Comparison of ENCODE assay signal across 10 cellular contexts in the genomic region with DNA sequence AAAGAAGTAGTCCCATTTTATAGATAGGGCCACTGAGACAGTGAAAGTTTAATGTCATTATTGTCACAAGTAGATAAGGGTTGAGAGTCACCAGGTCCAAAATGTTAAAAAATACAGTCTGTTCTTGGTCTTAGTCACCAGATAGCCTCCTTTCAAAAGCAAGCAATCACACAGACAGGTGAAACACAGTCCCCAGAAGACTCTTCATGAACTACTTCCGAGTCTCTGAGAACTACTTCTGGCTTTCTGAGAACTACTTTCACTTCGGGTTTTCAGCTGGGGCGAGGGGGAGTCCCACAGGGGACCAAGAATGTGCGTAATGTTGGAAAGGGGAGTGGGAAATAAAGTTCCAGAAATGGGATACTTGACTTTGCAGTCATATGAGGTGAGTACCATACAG.
A peak's percentile ranks its signal among the peaks of the same experiment; 100 is the strongest.
DNase-seq lines count a peak whose midpoint lies in the region; ATAC-seq and TF ChIP-seq lines count a peak whose summit lies in the region.
"Had no signal": no experiment of that assay in that cellular context is flagged by ENCODE, and none has a peak within 500 bp of the region (broad histone marks: within the 10 kb centered on the region; RNA-seq: fewer than 3 reads in every experiment).

No MANE protein-coding gene starts in this region.

- H3K4me1 Mint-ChIP-seq in central memory CD8-positive, alpha-beta T cell: no peaks in the 10 kb centered on the region
- no peaks in the 10 kb centered on the region for H3K4me1 Mint-ChIP-seq in glutamatergic neuron (ENCODE audit: low read depth, unreplicated experiment)

- DNase-seq in NOMO-1 (lab: John Stamatoyannopoulos, UW; ENCODE audit: unreplicated experiment in 2 of 2): peak; percentile 0 to 13
- DNase-seq in NOMO-1 treated with dmso at 0.1 percent for 144 hours (lab: John Stamatoyannopoulos, UW; ENCODE audit: unreplicated experiment): no peak
- DNase-seq in central memory CD8-positive, alpha-beta T cell (ENCODE audit: low spot score in 2 of 2): no peak
- no peak for DNase-seq in NCI-H1092 treated with DMSO at 0.1 percent for 48 hours (lab: John Stamatoyannopoulos, UW)
- no peak for DNase-seq in glutamatergic neuron
- no peak for DNase-seq in NCI-H187 treated with DMSO at 0.1 percent for 48 hours (lab: John Stamatoyannopoulos, UW)
- DNase-seq: activated naive CD4-positive, alpha-beta T cell treated with Interleukin-2 at 50 U/mL for 16 hours; NCI-H1694 treated with DMSO at 0.1 percent for 48 hours had no signal

- H3K9me3 Mint-ChIP-seq in central memory CD8-positive, alpha-beta T cell: no peaks in the 10 kb centered on the region
- peaks cover 2% of the 10 kb centered on the region for H3K9me3 Mint-ChIP-seq in glutamatergic neuron (ENCODE audit: unreplicated experiment)

- peaks cover 35% of the 10 kb centered on the region for H3K27me3 Mint-ChIP-seq in central memory CD8-positive, alpha-beta T cell
- peaks cover 5% of the 10 kb centered on the region for H3K27me3 Mint-ChIP-seq in glutamatergic neuron (ENCODE audit: unreplicated experiment)

- no peak overlapping the region for H3K27ac Mint-ChIP-seq in central memory CD8-positive, alpha-beta T cell (ENCODE audit: low read depth)
- no peak overlapping the region for H3K27ac Mint-ChIP-seq in glutamatergic neuron (ENCODE audit: unreplicated experiment)

- peak overlapping the region; percentile 74 for H3K4me3 Mint-ChIP-seq in central memory CD8-positive, alpha-beta T cell
- no peak overlapping the region for H3K4me3 Mint-ChIP-seq in glutamatergic neuron (ENCODE audit: unreplicated experiment)

- H3K36me3 Mint-ChIP-seq in central memory CD8-positive, alpha-beta T cell (ENCODE audit: insufficient read depth): no peaks in the 10 kb centered on the region
- no peaks in the 10 kb centered on the region for H3K36me3 Mint-ChIP-seq in glutamatergic neuron (ENCODE audit: unreplicated experiment)

- no peak for TF ChIP-seq CTCF in glutamatergic neuron (IDR thresholded peaks at IDR 0.05; ENCODE audit: partially characterized antibody, unreplicated experiment)

- ATAC-seq in GM21390 (IDR thresholded peaks at IDR 0.05; ENCODE audit: unreplicated experiment) (peak; percentile 96), HG03460 (IDR thresholded peaks at IDR 0.05; ENCODE audit: unreplicated experiment) (peak; percentile 65)
- ATAC-seq in central memory CD8-positive, alpha-beta T cell (replicated peaks; ENCODE audit: extremely low read depth, poor library complexity, severe bottlenecking): no peak

Comparison
In these comparisons a context has a peak if more than half of its experiments do, and no peak if none do; other contexts are left out.
1. DNase-seq: peak in NOMO-1 (2 of 2); none in NOMO-1 treated with dmso at 0.1 percent for 144 hours (single experiment), central memory CD8-positive, alpha-beta T cell (0 of 2), NCI-H1092 treated with DMSO at 0.1 percent for 48 hours (single experiment), glutamatergic neuron (single experiment) and NCI-H187 treated with DMSO at 0.1 percent for 48 hours (single experiment).